ENCODE assay signal across 8 cellular contexts in the genomic region with DNA sequence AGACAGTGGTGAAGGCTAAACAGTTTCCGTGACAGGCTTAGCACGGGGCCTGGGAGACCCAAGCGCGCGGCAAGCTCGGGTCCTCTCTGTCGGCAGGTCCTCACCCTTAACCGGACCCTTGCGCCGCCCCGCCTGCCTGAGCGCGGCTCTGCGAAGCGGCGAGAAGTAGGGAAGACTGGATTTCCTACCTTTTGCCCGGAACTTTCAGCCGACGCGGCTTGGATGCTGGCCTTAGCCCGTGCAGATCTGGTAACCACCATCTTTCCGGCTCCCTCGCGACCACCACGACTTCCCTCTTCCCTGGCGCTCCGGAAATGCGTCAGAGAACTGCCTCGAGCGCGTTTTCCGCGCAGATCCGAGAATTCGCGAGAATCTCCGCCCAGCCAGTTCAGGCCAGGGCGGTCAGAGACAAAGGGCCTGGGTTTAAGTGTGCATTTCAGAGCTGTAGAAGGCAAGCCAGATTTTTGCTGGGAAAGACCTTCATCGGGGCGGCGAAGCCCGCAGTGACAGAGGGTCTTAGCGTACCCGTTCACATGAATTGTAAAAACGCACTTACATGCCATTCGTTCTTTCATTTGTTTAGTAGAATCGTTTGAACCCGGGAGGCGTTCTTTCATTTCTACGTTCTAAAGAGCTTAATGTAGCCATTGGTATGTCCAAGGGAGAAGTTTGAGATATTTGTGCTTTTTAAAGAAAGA. TPM values are rescaled to one million over a fixed set of nuclear protein-coding genes. Genes with fewer than 3 reads are reported as not detected.
DNase-seq lines count a peak whose midpoint lies in the region; ATAC-seq and TF ChIP-seq lines count a peak whose summit lies in the region.

Gene DNTTIP2 (minus strand): TSS at position 318 of the 698 bp plus-strand sequence. CDS start 58 bp downstream, at position 260.

- H3K4me1 ChIP-seq in HUES6 (ENCODE audit: control insufficient read depth, insufficient read depth, low read length): no peaks in the 10 kb centered on the region; the same call in 1 of the 2 replicates
- peaks cover 19% of the 10 kb centered on the region for H3K4me1 ChIP-seq in OCI-LY3 (ENCODE audit: low read length)

- no peaks in the 10 kb centered on the region for H3K9me3 ChIP-seq in HUES6 (ENCODE audit: control insufficient read depth, insufficient read depth, low read depth, low read length)
- H3K9me3 ChIP-seq in OCI-LY3 (ENCODE audit: insufficient read depth, low read length): no peaks in the 10 kb centered on the region

- H3K4me1 Mint-ChIP-seq in Calu3 (ENCODE audit: low read depth, unreplicated experiment) (peaks cover 43% of the 10 kb centered on the region), endothelial cell (ENCODE audit: unreplicated experiment) (peaks cover 21% of the 10 kb centered on the region)

- H3K27ac ChIP-seq in HUES6 (ENCODE audit: low read depth, low read length) (peak within 1 kb of the TSS; percentile 92), OCI-LY3 (ENCODE audit: low read length) (peak within 1 kb of the TSS; percentile 56)

- peak within 1 kb of the TSS; percentile 79 for H3K4me2 ChIP-seq in OCI-LY3 (ENCODE audit: low read length)

- CTCF ChIA-PET in Calu3 (lab: Charles Lee): interaction anchor here (0.9 to 1.3 kb wide), 2 partner anchors 30 to 457 kb away, joined by 3 to 4 read pairs; partner anchors contain the start of gene GCLM

- ATAC-seq in GM21423 (IDR thresholded peaks at IDR 0.05; ENCODE audit: unreplicated experiment): peak; percentile 95

- no peaks in the 10 kb centered on the region; the same call in 1 of the 2 replicates for H4K20me1 ChIP-seq in OCI-LY3 (ENCODE audit: insufficient read depth, low read length)

- DNase-seq in Calu3: peak; percentile 89
- peak; percentile 95 for DNase-seq in activated CD8-positive, alpha-beta memory T cell treated with anti-CD3 and anti-CD28 coated beads, Interleukin-2, amount 50 U/mL, for 48 hours
- DNase-seq in endothelial cell (ENCODE audit: low spot score): peak; percentile 92
- peak; percentile 94 for DNase-seq in midbrain (lab: John Stamatoyannopoulos, UW)
- DNase-seq in stimulated activated CD8-positive, alpha-beta memory T cell treated with anti-CD3 and anti-CD28 coated beads, Interleukin-2, amount 100 ng/mL, for 1 hour (ENCODE audit: low read depth in 2 of 2): peak; percentile 80 to 81

- intact Hi-C loops in Calu3 (cut with micrococcal nuclease; ENCODE audit: unreplicated experiment): no loop called here

- H3K27ac Mint-ChIP-seq in Calu3 (ENCODE audit: unreplicated experiment) (peak within 1 kb of the TSS; percentile 78), endothelial cell (ENCODE audit: unreplicated experiment) (peak within 1 kb of the TSS; percentile 91)

- H3K27me3 ChIP-seq in HUES6 (ENCODE audit: control insufficient read depth, insufficient read depth, low read length) (no peaks in the 10 kb centered on the region), OCI-LY3 (ENCODE audit: low read depth, low read length) (no peaks in the 10 kb centered on the region)

- peak within 1 kb of the TSS; percentile 94 for H3K9ac ChIP-seq in HUES6 (ENCODE audit: low read length)
- H3K9ac ChIP-seq in OCI-LY3 (ENCODE audit: low read length): peak within 1 kb of the TSS; percentile 91

- BruUV-seq in Calu3 (replicated peaks; lab: Mats Ljungman, UMichigan): TSS peak; percentile 97

- H3K36me3 ChIP-seq in HUES6 (ENCODE audit: control insufficient read depth, insufficient read depth, low read length) (peaks cover 36% of the 10 kb centered on the region), OCI-LY3 (replicated peaks; ENCODE audit: low read depth, low read length) (peaks cover 28% of the 10 kb centered on the region)

- H3K79me2 ChIP-seq in OCI-LY3 (ENCODE audit: low read length): peaks cover 50% of the 10 kb centered on the region

- H3K4me3 Mint-ChIP-seq in Calu3 (ENCODE audit: low read depth, unreplicated experiment) (peak within 1 kb of the TSS; percentile 74), endothelial cell (ENCODE audit: unreplicated experiment) (peak within 1 kb of the TSS; percentile 98)

- H3K4me3 ChIP-seq in HUES6 (ENCODE audit: low read depth, low read length): peak within 1 kb of the TSS; percentile 100
- peak within 1 kb of the TSS; percentile 99 for H3K4me3 ChIP-seq in OCI-LY3 (ENCODE audit: low read length)

- H3K36me3 Mint-ChIP-seq in Calu3 (ENCODE audit: insufficient read depth, unreplicated experiment) (peaks cover 62% of the 10 kb centered on the region), endothelial cell (ENCODE audit: low read depth, unreplicated experiment) (peaks cover 24% of the 10 kb centered on the region)

- TF ChIP-seq CTCF in Calu3 (IDR thresholded peaks at IDR 0.05; ENCODE audit: unreplicated experiment): no peak
- no peak for TF ChIP-seq CTCF in OCI-LY3 (IDR thresholded peaks at IDR 0.05; ENCODE audit: low read depth, low read length)
- no peak for TF ChIP-seq CTCF in endothelial cell (IDR thresholded peaks at IDR 0.05; ENCODE audit: unreplicated experiment)

- H3K27me3 Mint-ChIP-seq in Calu3 (ENCODE audit: unreplicated experiment) (no peaks in the 10 kb centered on the region), endothelial cell (ENCODE audit: unreplicated experiment) (peaks cover 7% of the 10 kb centered on the region)

- H3K9me3 Mint-ChIP-seq in Calu3 (ENCODE audit: low read depth, unreplicated experiment) (no peaks in the 10 kb centered on the region), endothelial cell (ENCODE audit: unreplicated experiment) (no peaks in the 10 kb centered on the region)

- H2AFZ ChIP-seq in OCI-LY3 (ENCODE audit: low read depth, low read length): peak within 1 kb of the TSS; percentile 71

RNA-seq across cellular contexts. Expression of gene DNTTIP2, which starts in this region (rescaled TPM):
- total RNA-seq in Calu3 (2022) (71.8 and 76.7 TPM in 2 replicates), endothelial cell (ENCODE audit: unreplicated experiment) (61.8 TPM)

Comparison
In these comparisons a context has a peak if more than half of its experiments do, and no peak if none do; other contexts are left out.
1. Peak in every context shown above with its lines: DNase-seq, ATAC-seq, H3K4me3 ChIP-seq and H3K27ac ChIP-seq.